Comparison of ENCODE assay signal across 16 cellular contexts in the genomic region with DNA sequence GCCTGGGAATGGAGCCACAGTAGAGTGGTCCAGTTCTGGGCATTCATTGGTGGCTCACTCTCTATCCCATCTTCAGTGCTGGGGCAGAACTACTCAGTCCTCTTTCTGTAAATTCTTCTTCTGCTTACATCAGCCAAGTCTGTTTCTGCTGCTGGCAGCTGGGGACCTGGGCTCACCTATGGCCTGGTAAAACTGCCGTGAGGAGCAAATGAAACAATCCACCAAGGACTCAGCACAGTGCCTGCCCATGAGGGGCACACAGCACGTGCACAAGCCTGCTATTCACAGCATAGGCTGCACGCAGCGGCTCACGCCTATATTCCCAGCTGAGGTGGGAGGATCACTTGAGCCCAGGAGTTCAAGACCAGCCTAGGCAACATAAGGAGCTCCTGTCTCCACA. TPM values are rescaled to one million over a fixed set of nuclear protein-coding genes. Genes with fewer than 3 reads are reported as not detected.
DNase-seq lines count a peak whose midpoint lies in the region; ATAC-seq, FAIRE-seq and TF ChIP-seq lines count a peak whose summit lies in the region.
"Had no signal": no experiment of that assay in that cellular context is flagged by ENCODE, and none has a peak within 500 bp of the region (broad histone marks: within the 10 kb centered on the region; RNA-seq: fewer than 3 reads in every experiment).

No MANE protein-coding gene starts in this region.

- no peak overlapping the region for H2BK12ac ChIP-seq in H9 (ENCODE audit: insufficient read length, low read depth, low read length)

- H3K9me3 Mint-ChIP-seq in H9: no peaks in the 10 kb centered on the region; a peak in 1 of 5 replicates
- H3K9me3 Mint-ChIP-seq: T-helper 1 cell treated with Interleukin-12 subunit alpha and Interleukin-12 subunit beta and Interleukin-4 antibody, amounts not matched to agents 30 μg/mL and 1 μg/mL, for 36 hours had no signal

- no peak overlapping the region for H4K5ac ChIP-seq in H9 (ENCODE audit: insufficient read length, low read depth, low read length)

- no peaks in the 10 kb centered on the region for H3K79me1 ChIP-seq in H9 (ENCODE audit: insufficient read depth, low read depth, low read length, poor library complexity, severe bottlenecking)

- intact Hi-C loops in esophagus squamous epithelium (cut with DNase I) (no loop called here), stomach (cut with DNase I; ENCODE audit: low total_unique reads) (no loop called here)

- H3K9ac ChIP-seq in H9 (ENCODE audit: extremely low read depth, insufficient read length, low read length): no peak overlapping the region
- H3K9ac ChIP-seq: KMS-11 had no signal

- H3K23ac ChIP-seq in H9 (ENCODE audit: insufficient read length, low read depth, low read length): no peak overlapping the region

- peaks cover 8% of the 10 kb centered on the region; the same call in 1 of the 2 replicates for H3K4me1 ChIP-seq in H9 (ENCODE audit: insufficient read depth, low read length)
- H3K4me1 ChIP-seq in esophagus squamous epithelium: peaks cover 12 to 63% (median 26%) of the 10 kb centered on the region in 3 donors
- H3K4me1 ChIP-seq in stomach: peaks cover 26 to 65% (median 46%) of the 10 kb centered on the region in 4 donors

- no peak overlapping the region for H4K8ac ChIP-seq in H9 (replicated peaks; ENCODE audit: insufficient read length, low read depth, low read length)

- TF ChIP-seq POLR2A in esophagus squamous epithelium (IDR thresholded peaks at IDR 0.05) (no peak), stomach (IDR thresholded peaks at IDR 0.05) (no peak)

- no peaks in the 10 kb centered on the region for H3K36me3 Mint-ChIP-seq in H9 (ENCODE audit: insufficient read depth in 1 of 3, low read depth in 3 of 3)

- no peak overlapping the region for H2BK15ac ChIP-seq in H9 (ENCODE audit: low read depth, low read length)

- H3K56ac ChIP-seq in H9 (ENCODE audit: insufficient read length, low read depth, low read length): no peak overlapping the region

- no peak for ATAC-seq in left lobe of liver
- ATAC-seq: GM12878 had no signal

- H3K27me3 ChIP-seq in H9 (ENCODE audit: insufficient read depth, low read length) (no peaks in the 10 kb centered on the region), esophagus squamous epithelium (no peaks in the 10 kb centered on the region), stomach (no peaks in the 10 kb centered on the region)
- H3K27me3 ChIP-seq: MG63 had no signal

- TF ChIP-seq EP300 in stomach (IDR thresholded peaks at IDR 0.05): no peak

- DNase-seq in H9 (peak; percentile 34), RPMI8226 (peak; percentile 49), esophagus squamous epithelium (lab: John Stamatoyannopoulos, UW) (no peak), stomach (no peak), HuH-7 (ENCODE audit: low spot score) (no peak), urothelium cell line (ENCODE audit: low spot score) (no peak), left lobe of liver (ENCODE audit: low spot score) (no peak)
- DNase-seq: C1 segment of cervical spinal cord, MG63, NCI-H1105, NCI-H187 treated with DMSO at 0.1 percent for 48 hours, NCI-H510A treated with DMSO at 0.1 percent for 48 hours had no signal

- no peak overlapping the region for H4K91ac ChIP-seq in H9 (ENCODE audit: insufficient read length, low read depth, low read length)

- no peak overlapping the region for H3T11ph ChIP-seq in H9 (ENCODE audit: low read length)

- H3K9me3 ChIP-seq in H9 (ENCODE audit: control insufficient read depth, low read depth, low read length) (no peaks in the 10 kb centered on the region), esophagus squamous epithelium (no peaks in the 10 kb centered on the region), stomach (no peaks in the 10 kb centered on the region)
- H3K9me3 ChIP-seq: MG63 had no signal

- peaks cover 36 to 46% of the 10 kb centered on the region in 2 experiments for H3K4me1 Mint-ChIP-seq in H9

- H2BK120ac ChIP-seq in H9 (ENCODE audit: low read depth, low read length, poor library complexity, severe bottlenecking): no peak overlapping the region

- H3K27me3 Mint-ChIP-seq in H9 (ENCODE audit: low read depth): peaks cover 6% of the 10 kb centered on the region

- WGBS in H9 (ENCODE audit: extremely low coverage, insufficient read length, low lambda C conversion rate): no CpG with 5 or more reads among the region's 5 CpGs
- 100% methylated on average over 3 of the region's 5 CpGs; no CpG with 5 or more reads in 1 of the 2 donors for WGBS in esophagus squamous epithelium, 2 donors
- WGBS in stomach, 5 donors: 59 to 79% (median 76%) methylated on average over 5 of the region's 5 CpGs

- no peak overlapping the region for H2AK5ac ChIP-seq in H9 (ENCODE audit: insufficient read length, low read length)

- H2AFZ ChIP-seq in H9 (ENCODE audit: low read length): no peak overlapping the region

- H3K4ac ChIP-seq in H9 (ENCODE audit: low read depth, low read length): no peak overlapping the region

- no peak for TF ChIP-seq CTCF in H9 (conservative IDR thresholded peaks at IDR 0.05)
- no peak for TF ChIP-seq CTCF in esophagus squamous epithelium (IDR thresholded peaks at IDR 0.05)
- TF ChIP-seq CTCF in stomach (IDR thresholded peaks at IDR 0.05): no peak

- FAIRE-seq in urothelium cell line (lab: Jason Lieb, UNC): no peak
- FAIRE-seq: GM12878 had no signal

- H3K79me2 ChIP-seq in H9 (ENCODE audit: insufficient read depth, low read length): no peaks in the 10 kb centered on the region

- H3K4me3 Mint-ChIP-seq in H9: no peak overlapping the region; a peak in 1 of 5 replicates
- H3K4me3 Mint-ChIP-seq: T-helper 1 cell treated with Interleukin-12 subunit alpha and Interleukin-12 subunit beta and Interleukin-4 antibody, amounts not matched to agents 30 μg/mL and 1 μg/mL, for 36 hours had no signal

- H3K27ac ChIP-seq in H9 (ENCODE audit: insufficient read length, low read depth, low read length): no peak overlapping the region
- peak overlapping the region in 3 of 4 donors; percentile 47 to 62 (median 51) for H3K27ac ChIP-seq in esophagus squamous epithelium
- peak overlapping the region; percentile 31 to 79 (median 64) for H3K27ac ChIP-seq in stomach
- H3K27ac ChIP-seq: KMS-11, SK-N-MC had no signal

- H3K36me3 ChIP-seq in esophagus squamous epithelium (no peaks in the 10 kb centered on the region), stomach (no peaks in the 10 kb centered on the region)
- H3K36me3 ChIP-seq: MG63 had no signal

- H4K20me1 ChIP-seq in H9 (ENCODE audit: control insufficient read depth, insufficient read depth, insufficient read length): no peaks in the 10 kb centered on the region

- no peak overlapping the region for H2BK5ac ChIP-seq in H9 (ENCODE audit: insufficient read length, low read length)

- H3K4me3 ChIP-seq in esophagus squamous epithelium: no peak overlapping the region
- no peak overlapping the region for H3K4me3 ChIP-seq in stomach
- H3K4me3 ChIP-seq: GM12878, MG63, SK-N-MC had no signal

- no peak overlapping the region for H3K4me2 ChIP-seq in H9 (ENCODE audit: insufficient read depth, insufficient read length, low read length)
- H3K4me2 ChIP-seq: KMS-11 had no signal

- H3K23me2 ChIP-seq in H9 (ENCODE audit: insufficient read length, low read depth, low read length, poor library complexity, severe bottlenecking): peaks cover 3% of the 10 kb centered on the region

- peak overlapping the region; percentile 31 for H3K18ac ChIP-seq in H9 (ENCODE audit: insufficient read length, low read depth, low read length)

- peak overlapping the region; percentile 69 to 90 (median 85); a peak in 5 of 7 replicates for H3K27ac Mint-ChIP-seq in H9
- H3K27ac Mint-ChIP-seq: T-helper 1 cell treated with Interleukin-12 subunit alpha and Interleukin-12 subunit beta and Interleukin-4 antibody, amounts not matched to agents 30 μg/mL and 1 μg/mL, for 36 hours had no signal

- H2BK20ac ChIP-seq in H9 (ENCODE audit: low read depth, low read length, poor library complexity, severe bottlenecking): no peak overlapping the region

- no peak overlapping the region for H3K14ac ChIP-seq in H9 (ENCODE audit: insufficient read depth, low read length)

RNA-seq across cellular contexts. Expression of a gene that starts 30.9 kb away (rescaled TPM):
- 43.9 and 44.2 TPM in 2 replicates for total RNA-seq in H9 (2021)
- total RNA-seq in esophagus squamous epithelium: 10 to 100 TPM; 13.7 to 22.9 (median 17.0) TPM
- 10 to 100 TPM in 4 of 5 donors, 1 to 10 TPM in 1; 2.9 to 25.0 (median 16.0) TPM for total RNA-seq in stomach
- polyA plus RNA-seq in stomach: 10 to 100 TPM in 2 of 3 donors, 1 to 10 TPM in 1; 8.5 to 14.0 (median 11.3) TPM
- total RNA-seq in left lobe of liver: 4.4 TPM

RNA-seq across cellular contexts. Expression of a gene that starts 50.6 kb away (rescaled TPM):
- total RNA-seq in H9 (2021) (249 and 265 TPM in 2 replicates), esophagus squamous epithelium (10 to 100 TPM; 13.7 to 44.4 (median 34.4) TPM), stomach (100 to 1,000 TPM in 1 of 5 donors, 10 to 100 TPM in 3, 1 to 10 TPM in 1; 9.8 to 211 (median 46.6) TPM), left lobe of liver (47.0 TPM)
- 100 to 1,000 TPM in 2 of 3 donors, 10 to 100 TPM in 1; 43.7 to 124 (median 118) TPM for polyA plus RNA-seq in stomach

Comparison
In these comparisons a context has a peak if more than half of its experiments do, and no peak if none do; other contexts are left out.
1. DNase-seq: peak in H9 (single experiment) and RPMI8226 (single experiment); none in esophagus squamous epithelium (single experiment), stomach (single experiment), HuH-7 (single experiment), urothelium cell line (single experiment) and left lobe of liver (single experiment).